1 cellular context compared by ENCODE assay signal in the genomic region with DNA sequence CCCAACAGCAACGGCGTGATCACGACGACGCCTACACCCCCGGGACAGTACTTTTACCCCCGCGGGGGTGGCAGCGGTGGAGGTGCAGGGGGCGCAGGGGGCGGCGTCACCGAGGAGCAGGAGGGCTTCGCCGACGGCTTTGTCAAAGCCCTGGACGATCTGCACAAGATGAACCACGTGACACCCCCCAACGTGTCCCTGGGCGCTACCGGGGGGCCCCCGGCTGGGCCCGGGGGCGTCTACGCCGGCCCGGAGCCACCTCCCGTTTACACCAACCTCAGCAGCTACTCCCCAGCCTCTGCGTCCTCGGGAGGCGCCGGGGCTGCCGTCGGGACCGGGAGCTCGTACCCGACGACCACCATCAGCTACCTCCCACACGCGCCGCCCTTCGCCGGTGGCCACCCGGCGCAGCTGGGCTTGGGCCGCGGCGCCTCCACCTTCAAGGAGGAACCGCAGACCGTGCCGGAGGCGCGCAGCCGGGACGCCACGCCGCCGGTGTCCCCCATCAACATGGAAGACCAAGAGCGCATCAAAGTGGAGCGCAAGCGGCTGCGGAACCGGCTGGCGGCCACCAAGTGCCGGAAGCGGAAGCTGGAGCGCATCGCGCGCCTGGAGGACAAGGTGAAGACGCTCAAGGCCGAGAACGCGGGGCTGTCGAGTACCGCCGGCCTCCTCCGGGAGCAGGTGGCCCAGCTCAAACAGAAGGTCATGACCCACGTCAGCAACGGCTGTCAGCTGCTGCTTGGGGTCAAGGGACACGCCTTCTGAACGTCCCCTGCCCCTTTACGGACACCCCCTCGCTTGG.
TF ChIP-seq lines count a peak whose summit lies in the region.

No MANE protein-coding gene starts in this region.

TF ChIP-seq in HepG2, 621 proteins besides CTCF, POLR2A, EP300 and RAD21 (continued from another document and continues in another):
- 0 out of 2 replicates have a peak, but pooled peaks have one; percentile 40 for TF ChIP-seq ZBTB34 (CRISPR knock-in tag; IDR thresholded peaks at IDR 0.05)
- 0 out of 2 replicates have a peak, but pooled peaks have one; percentile 74 for TF ChIP-seq SNAPC2 (CRISPR knock-in tag; IDR thresholded peaks at IDR 0.05)
- TF ChIP-seq ZNF101 (CRISPR knock-in tag; IDR thresholded peaks at IDR 0.05; ENCODE audit: borderline replicate concordance, low read depth): no peak
- TF ChIP-seq ZBTB20 (CRISPR knock-in tag; IDR thresholded peaks at IDR 0.05; ENCODE audit: borderline replicate concordance, low read depth): no peak; the same call in 1 of the 2 replicates
- peak; percentile 85 for TF ChIP-seq MYC (CRISPR knock-in tag; IDR thresholded peaks at IDR 0.05; ENCODE audit: borderline replicate concordance)
- no peak for TF ChIP-seq ZNF737 (CRISPR knock-in tag; IDR thresholded peaks at IDR 0.05; ENCODE audit: borderline replicate concordance)
- no peak for TF ChIP-seq ZNF3 (CRISPR knock-in tag; IDR thresholded peaks at IDR 0.05)
- peak; percentile 54 for TF ChIP-seq MED8 (CRISPR knock-in tag; IDR thresholded peaks at IDR 0.05; ENCODE audit: insufficient replicate concordance)
- 0 out of 2 replicates have a peak, but pooled peaks have one; percentile 41 for TF ChIP-seq PITX1 (CRISPR knock-in tag; IDR thresholded peaks at IDR 0.05)
- TF ChIP-seq ZNF562 (CRISPR knock-in tag; IDR thresholded peaks at IDR 0.05; ENCODE audit: borderline replicate concordance): no peak
- TF ChIP-seq, protein P1, sequence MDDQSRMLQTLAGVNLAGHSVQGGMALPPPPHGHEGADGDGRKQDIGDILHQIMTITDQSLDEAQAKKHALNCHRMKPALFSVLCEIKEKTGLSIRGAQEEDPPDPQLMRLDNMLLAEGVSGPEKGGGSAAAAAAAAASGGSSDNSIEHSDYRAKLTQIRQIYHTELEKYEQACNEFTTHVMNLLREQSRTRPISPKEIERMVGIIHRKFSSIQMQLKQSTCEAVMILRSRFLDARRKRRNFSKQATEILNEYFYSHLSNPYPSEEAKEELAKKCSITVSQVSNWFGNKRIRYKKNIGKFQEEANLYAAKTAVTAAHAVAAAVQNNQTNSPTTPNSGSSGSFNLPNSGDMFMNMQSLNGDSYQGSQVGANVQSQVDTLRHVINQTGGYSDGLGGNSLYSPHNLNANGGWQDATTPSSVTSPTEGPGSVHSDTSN (CRISPR knock-in tag; IDR thresholded peaks at IDR 0.05; ENCODE audit: borderline replicate concordance): 0 out of 2 replicates have a peak, but pooled peaks have one; percentile 10
- no peak; the same call in 1 of the 2 replicates for TF ChIP-seq SMYD3 (CRISPR knock-in tag; IDR thresholded peaks at IDR 0.05)
- peak; percentile 22; the same call in 1 of the 2 replicates for TF ChIP-seq ZNF710 (CRISPR knock-in tag; IDR thresholded peaks at IDR 0.05; ENCODE audit: borderline replicate concordance)
- no peak for TF ChIP-seq CBFB (CRISPR knock-in tag; IDR thresholded peaks at IDR 0.05)
- peak; percentile 53; the same call in 1 of the 2 replicates for TF ChIP-seq BCL6 (CRISPR knock-in tag; IDR thresholded peaks at IDR 0.05)
- no peak for TF ChIP-seq E2F2 (CRISPR knock-in tag; IDR thresholded peaks at IDR 0.05; ENCODE audit: borderline replicate concordance)
- TF ChIP-seq ZMYM3 (CRISPR knock-in tag; IDR thresholded peaks at IDR 0.05): peak; percentile 34; the same call in 1 of the 2 replicates
- no peak for TF ChIP-seq TCF7 (IDR thresholded peaks at IDR 0.05; ENCODE audit: low read depth)
- peak; percentile 31 for TF ChIP-seq DBP (CRISPR knock-in tag; IDR thresholded peaks at IDR 0.05; ENCODE audit: not compliant biosample characterization)
- TF ChIP-seq KAT2B (IDR thresholded peaks at IDR 0.05; ENCODE audit: borderline replicate concordance, low read depth, low read length): no peak
- TF ChIP-seq RFX3 (CRISPR knock-in tag; IDR thresholded peaks at IDR 0.05): no peak
- TF ChIP-seq ZNF878 (CRISPR knock-in tag; IDR thresholded peaks at IDR 0.05): peak; percentile 80; the same call in 1 of the 2 replicates
- no peak for TF ChIP-seq TRAFD1 (CRISPR knock-in tag; IDR thresholded peaks at IDR 0.05; ENCODE audit: borderline replicate concordance)
- TF ChIP-seq ATF6 (CRISPR knock-in tag; conservative IDR thresholded peaks at IDR 0.05): no peak
- no peak for TF ChIP-seq ZNF30 (CRISPR knock-in tag; IDR thresholded peaks at IDR 0.05)
- TF ChIP-seq SP1 (IDR thresholded peaks at IDR 0.05): no peak
- no peak for TF ChIP-seq SP1 (CRISPR knock-in tag; IDR thresholded peaks at IDR 0.05)
- 0 out of 2 replicates have a peak, but pooled peaks have one; percentile 38 for TF ChIP-seq USF2 (IDR thresholded peaks at IDR 0.05; ENCODE audit: low read depth, low read length)
- TF ChIP-seq USF2 (CRISPR knock-in tag; IDR thresholded peaks at IDR 0.05; ENCODE audit: borderline replicate concordance): peak; percentile 58
- TF ChIP-seq MLXIP (CRISPR knock-in tag; IDR thresholded peaks at IDR 0.05; ENCODE audit: borderline replicate concordance): 0 out of 2 replicates have a peak, but pooled peaks have one; percentile 16
- TF ChIP-seq ZNF124 (CRISPR knock-in tag; IDR thresholded peaks at IDR 0.05): no peak
- TF ChIP-seq ZNF292 (CRISPR knock-in tag; IDR thresholded peaks at IDR 0.05; ENCODE audit: borderline replicate concordance, low read depth): 0 out of 2 replicates have a peak, but pooled peaks have one; percentile 18
- no peak for TF ChIP-seq ZSCAN30 (CRISPR knock-in tag; IDR thresholded peaks at IDR 0.05)
- TF ChIP-seq ZMYM2 (CRISPR knock-in tag; IDR thresholded peaks at IDR 0.05): no peak
- TF ChIP-seq EZH2 (conservative IDR thresholded peaks at IDR 0.05; ENCODE audit: low read depth, low read length): no peak
- TF ChIP-seq BORCS8-MEF2B (CRISPR knock-in tag; IDR thresholded peaks at IDR 0.05): peak; percentile 53; the same call in 1 of the 2 replicates
- no peak for TF ChIP-seq NFYC (CRISPR knock-in tag; IDR thresholded peaks at IDR 0.05)
- TF ChIP-seq ZNF577 (CRISPR knock-in tag; IDR thresholded peaks at IDR 0.05; ENCODE audit: borderline replicate concordance, low read depth): no peak
- TF ChIP-seq ARHGAP35 (CRISPR knock-in tag; IDR thresholded peaks at IDR 0.05; ENCODE audit: borderline replicate concordance): peak; percentile 36; the same call in 1 of the 2 replicates
- no peak for TF ChIP-seq PAF1 (CRISPR knock-in tag; IDR thresholded peaks at IDR 0.05)
- no peak for TF ChIP-seq PCBP2 (optimal IDR thresholded peaks at IDR 0.05; ENCODE audit: low read depth, low read length, poor library complexity, severe bottlenecking)
